Comparison of ENCODE assay signal across 12 cellular contexts in genomic region chr1:16318544-16318943, GRCh38.
A peak's percentile ranks its signal among the peaks of the same experiment; 100 is the strongest.
DNase-seq lines count a peak whose midpoint lies in the region; ATAC-seq lines count a peak whose summit lies in the region.
"Had no signal": no experiment of that assay in that cellular context is flagged by ENCODE, and none has a peak within 500 bp of the region (broad histone marks: within the 10 kb centered on the region; RNA-seq: fewer than 3 reads in every experiment).

No MANE protein-coding gene starts in this region.

- DNase-seq in KBM-7 = peak; percentile 24
- peak; percentile 36 for DNase-seq in fibroblast of gingiva (ENCODE audit: low read depth)
- DNase-seq in medulla oblongata (ENCODE audit: extremely low spot score) = peak; percentile 39
- DNase-seq in NCI-H2107 (lab: John Stamatoyannopoulos, UW) = no peak
- DNase-seq in stimulated activated CD4-positive, alpha-beta T cell treated with anti-CD3 and anti-CD28 coated beads, Interleukin-4, amount 100 ng/mL, for 24 hours = no peak
- no peak for DNase-seq in activated T-cell treated with anti-CD3 and anti-CD28 coated beads for 4 hours
- DNase-seq: activated CD4-positive, alpha-beta T cell treated with anti-CD3 and anti-CD28 coated beads for 1 hour; activated T-cell treated with anti-CD3 and anti-CD28 coated beads, Interleukin-2, amount 50 U/mL, for 1 hour; MG63; NCI-H345 had no signal

- H3K36me3 ChIP-seq in subcutaneous abdominal adipose tissue (ENCODE audit: control insufficient read depth in 5 of 5, insufficient read depth in 5 of 5, low read length in 5 of 5) = peaks cover 5 to 17% (median 15%) of the 10 kb centered on the region in 5 donors

- no peak for ATAC-seq in HG02970 (IDR thresholded peaks at IDR 0.05; ENCODE audit: low FRiP score, unreplicated experiment)

- H3K27ac ChIP-seq in subcutaneous abdominal adipose tissue (ENCODE audit: low read depth, low read length) = peak overlapping the region; percentile 46

- H3K27me3 ChIP-seq in subcutaneous abdominal adipose tissue (ENCODE audit: control insufficient read depth in 5 of 5, insufficient read depth in 4 of 5, low read length in 5 of 5) = no peaks in the 10 kb centered on the region
- H3K27me3 ChIP-seq: MG63 had no signal

- H3K4me3 ChIP-seq in subcutaneous abdominal adipose tissue (ENCODE audit: low read depth in 1 of 5, low read length in 5 of 5) = no peak overlapping the region
- H3K4me3 ChIP-seq: MG63 had no signal

- peaks cover 0 to 36% (median 28%) of the 10 kb centered on the region in 5 donors for H3K4me1 ChIP-seq in subcutaneous abdominal adipose tissue (ENCODE audit: control insufficient read depth in 5 of 5, insufficient read depth in 5 of 5, low read length in 5 of 5)

- no peaks in the 10 kb centered on the region for H3K9me3 ChIP-seq in subcutaneous abdominal adipose tissue (ENCODE audit: control insufficient read depth in 5 of 5, low read length in 5 of 5)
- H3K9me3 ChIP-seq: MG63 had no signal

- H3K9ac ChIP-seq in subcutaneous abdominal adipose tissue (ENCODE audit: low read length in 5 of 5) = no peak overlapping the region

- in situ Hi-C loops in KBM-7 (cut with MboI; ENCODE audit: low pct_unique_long_range_greater_than_20kb, low sequenced_read_pairs) = no loop called here

Comparison
In these comparisons a context has a peak if more than half of its experiments do, and no peak if none do; other contexts are left out.
1. DNase-seq: peak in KBM-7 (single experiment), fibroblast of gingiva (single experiment) and medulla oblongata (single experiment); none in NCI-H2107 (single experiment), stimulated activated CD4-positive, alpha-beta T cell treated with anti-CD3 and anti-CD28 coated beads, Interleukin-4, amount 100 ng/mL, for 24 hours (single experiment) and activated T-cell treated with anti-CD3 and anti-CD28 coated beads for 4 hours (single experiment).